Comparison of ENCODE assay signal across 8 cellular contexts in the genomic region with DNA sequence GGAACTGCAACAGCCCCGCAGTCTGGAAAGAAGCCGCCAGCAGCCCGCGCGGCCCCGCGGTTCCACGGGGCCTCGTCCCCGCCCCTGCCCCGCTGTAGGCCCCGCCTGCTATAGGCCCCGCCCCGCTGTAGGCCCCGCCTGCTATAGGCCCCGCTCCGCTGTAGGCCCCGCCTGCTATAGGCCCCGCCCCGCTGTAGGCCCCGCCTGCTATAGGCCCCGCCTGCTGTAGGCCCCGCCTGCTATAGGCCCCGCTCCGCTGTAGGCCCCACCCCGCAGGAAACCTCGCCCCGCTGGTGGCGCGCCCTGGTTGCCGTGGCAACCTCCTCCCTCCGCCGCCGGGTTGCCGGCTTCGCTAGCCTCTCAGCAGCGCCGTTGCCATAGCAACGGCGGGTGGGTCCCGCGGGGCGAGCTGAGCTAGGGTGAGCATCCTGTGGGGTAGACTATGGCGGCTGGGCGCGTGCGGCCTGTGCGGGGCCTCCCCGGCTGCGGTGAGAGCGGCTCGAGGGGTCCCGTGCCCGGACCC. TPM values are rescaled to one million over a fixed set of nuclear protein-coding genes. Genes with fewer than 3 reads are reported as not detected.
DNase-seq lines count a peak whose midpoint lies in the region; TF ChIP-seq lines count a peak whose summit lies in the region.

No MANE protein-coding gene starts in this region.

- no peak overlapping the region for H3K27ac Mint-ChIP-seq in HFFc6
- H3K27ac Mint-ChIP-seq in T-helper 2 cell treated with Interferon-gamma antibody and Interleukin-4, amounts not matched to agents 5 μg/mL and 100 μg/mL, for 36 hours = no peak overlapping the region

- H3K4me3 Mint-ChIP-seq in HFFc6 = no peak overlapping the region
- no peak overlapping the region for H3K4me3 Mint-ChIP-seq in T-helper 2 cell treated with Interferon-gamma antibody and Interleukin-4, amounts not matched to agents 5 μg/mL and 100 μg/mL, for 36 hours

- H3K4me1 Mint-ChIP-seq in HFFc6 (ENCODE audit: low read depth) = no peaks in the 10 kb centered on the region
- peaks cover 2% of the 10 kb centered on the region for H3K4me1 Mint-ChIP-seq in T-helper 2 cell treated with Interferon-gamma antibody and Interleukin-4, amounts not matched to agents 5 μg/mL and 100 μg/mL, for 36 hours (ENCODE audit: low read depth)

- H3K9me3 ChIP-seq in right atrium auricular region = no peaks in the 10 kb centered on the region

- peak; percentile 97 for DNase-seq in G401 (ENCODE audit: low spot score)
- DNase-seq in HFFc6 = peak; percentile 59
- peak; percentile 99 for DNase-seq in NCI-H1436 (lab: John Stamatoyannopoulos, UW)
- DNase-seq in T-helper 2 cell treated with Interferon-gamma antibody and Interleukin-4, amounts not matched to agents 5 μg/mL and 100 μg/mL, for 36 hours (ENCODE audit: low spot score) = peak; percentile 90
- peak; percentile 90 for DNase-seq in right atrium auricular region (ENCODE audit: low spot score)
- peak; percentile 95 for DNase-seq in putamen (ENCODE audit: low spot score)
- peak; percentile 95 for DNase-seq in ureter (ENCODE audit: low spot score)

- no peaks in the 10 kb centered on the region for H3K9me3 Mint-ChIP-seq in HFFc6
- H3K9me3 Mint-ChIP-seq in T-helper 2 cell treated with Interferon-gamma antibody and Interleukin-4, amounts not matched to agents 5 μg/mL and 100 μg/mL, for 36 hours = no peaks in the 10 kb centered on the region

- H3K27ac ChIP-seq in angular gyrus (ENCODE audit: low read depth, low read length) (peak overlapping the region; percentile 68), right atrium auricular region (no peak overlapping the region)

- no peak for TF ChIP-seq CTCF in HFFc6 (IDR thresholded peaks at IDR 0.05)
- no peak for TF ChIP-seq CTCF in right atrium auricular region (IDR thresholded peaks at IDR 0.05)

- peaks cover 22% of the 10 kb centered on the region for H3K27me3 Mint-ChIP-seq in HFFc6 (ENCODE audit: insufficient read depth)
- H3K27me3 Mint-ChIP-seq in T-helper 2 cell treated with Interferon-gamma antibody and Interleukin-4, amounts not matched to agents 5 μg/mL and 100 μg/mL, for 36 hours (ENCODE audit: low read depth) = peaks cover 34% of the 10 kb centered on the region

- in situ Hi-C loops in G401 (cut with HindIII; ENCODE audit: low sequenced_read_pairs) = no loop called here

- no peaks in the 10 kb centered on the region for H3K27me3 ChIP-seq in right atrium auricular region

- peaks cover 0 to 16% of the 10 kb centered on the region in 2 donors for H3K4me1 ChIP-seq in right atrium auricular region

- H3K4me3 ChIP-seq in right atrium auricular region = peak overlapping the region; percentile 13 to 40

- no peaks in the 10 kb centered on the region for H3K36me3 ChIP-seq in right atrium auricular region

- H3K36me3 Mint-ChIP-seq in HFFc6 (ENCODE audit: low read depth) = no peaks in the 10 kb centered on the region
- H3K36me3 Mint-ChIP-seq in T-helper 2 cell treated with Interferon-gamma antibody and Interleukin-4, amounts not matched to agents 5 μg/mL and 100 μg/mL, for 36 hours (ENCODE audit: low read depth) = no peaks in the 10 kb centered on the region

RNA-seq across cellular contexts. Expression of gene KIF1A, which starts 12.2 kb away (rescaled TPM):
- 15.3 and 24.9 TPM in 2 replicates for total RNA-seq in G401 (2014; rRNA removed; shearing (Covaris generic))
- not detected for total RNA-seq in HFFc6 (2021; fragmentation: NEBNext Ultra II Directional; extraction: Animal tissue kit (Norgen Biotek cat#: 25700))
- 10 to 100 TPM; 41.8 to 43.7 TPM for total RNA-seq in right atrium auricular region
- 1.2 TPM for total RNA-seq in ureter

RNA-seq across cellular contexts. Expression of gene AGXT, which starts 36.4 kb away (rescaled TPM):
- not detected in 2 replicates for total RNA-seq in G401 (2014; rRNA removed; shearing (Covaris generic))
- total RNA-seq in HFFc6 (2021; fragmentation: NEBNext Ultra II Directional; extraction: Animal tissue kit (Norgen Biotek cat#: 25700)) = not detected
- total RNA-seq in right atrium auricular region = not detected
- total RNA-seq in ureter = 0.31 TPM
